In genomic region chr1:91523462-91523861, GRCh38 we compare ENCODE assay signal across 9 cellular contexts. TPM values are rescaled to one million over a fixed set of nuclear protein-coding genes. Genes with fewer than 3 reads are reported as not detected.
A peak's percentile ranks its signal among the peaks of the same experiment; 100 is the strongest.
DNase-seq lines count a peak whose midpoint lies in the region; ATAC-seq and TF ChIP-seq lines count a peak whose summit lies in the region.
"Had no signal": no experiment of that assay in that cellular context is flagged by ENCODE, and none has a peak within 500 bp of the region (broad histone marks: within the 10 kb centered on the region; RNA-seq: fewer than 3 reads in every experiment).

No MANE protein-coding gene starts in this region.

- peaks cover 7% of the 10 kb centered on the region for H3K4me1 ChIP-seq in body of pancreas

- H3K9me3 ChIP-seq in CD4-positive, alpha-beta T cell (ENCODE audit: control insufficient read depth, low read length), result no peaks in the 10 kb centered on the region
- H3K9me3 ChIP-seq in body of pancreas, result no peaks in the 10 kb centered on the region

- POLR2A ChIA-PET in CD4-positive, alpha-beta T cell (lab: Charles Lee), result interaction anchor here (1.1 kb wide), 1 partner anchor 25 kb away, joined by 6 read pairs; no protein-coding TSS in a partner anchor

- H3K27ac ChIP-seq in CD4-positive, alpha-beta T cell (ENCODE audit: low read depth, low read length), result no peak overlapping the region
- H3K27ac ChIP-seq in body of pancreas, result no peak overlapping the region

- ATAC-seq in HG02870 (IDR thresholded peaks at IDR 0.05; ENCODE audit: unreplicated experiment) (peak; percentile 94), body of pancreas (no peak)
- peak; percentile 91 to 94 for ATAC-seq in activated T-cell treated with anti-CD3 and anti-CD28 coated beads, Interleukin-2, amount 50 U/mL, for 4 hours
- ATAC-seq in CD4-positive, alpha-beta T cell (ENCODE audit: poor library complexity), result no peak
- ATAC-seq: Panc1 had no signal

- no peaks in the 10 kb centered on the region for H3K36me3 ChIP-seq in body of pancreas (replicated peaks in 1 of 2; ENCODE audit: insufficient read depth in 1 of 2, low read depth in 2 of 2)

- H3K36me3 Mint-ChIP-seq in activated T-cell treated with anti-CD3 and anti-CD28 coated beads, Interleukin-2, amount 50 U/mL, for 4 hours (ENCODE audit: insufficient read depth), result peaks cover 2% of the 10 kb centered on the region
- no peaks in the 10 kb centered on the region for H3K36me3 Mint-ChIP-seq in CD4-positive, alpha-beta T cell (ENCODE audit: low read depth)
- no peaks in the 10 kb centered on the region for H3K36me3 Mint-ChIP-seq in HFFc6 (ENCODE audit: low read depth)

- TF ChIP-seq CTCF in CD4-positive, alpha-beta T cell (IDR thresholded peaks at IDR 0.05), result no peak
- TF ChIP-seq CTCF in HFFc6 (IDR thresholded peaks at IDR 0.05) (no peak), body of pancreas (IDR thresholded peaks at IDR 0.05) (no peak)

- H3K4me3 Mint-ChIP-seq in activated T-cell treated with anti-CD3 and anti-CD28 coated beads, Interleukin-2, amount 50 U/mL, for 4 hours, result no peak overlapping the region
- H3K4me3 Mint-ChIP-seq in CD4-positive, alpha-beta T cell, result no peak overlapping the region
- no peak overlapping the region for H3K4me3 Mint-ChIP-seq in HFFc6

- H3K4me3 ChIP-seq in body of pancreas, result no peak overlapping the region

- CTCF ChIA-PET in CD4-positive, alpha-beta T cell (lab: Charles Lee), result no interaction called here

- H3K27me3 ChIP-seq in CD4-positive, alpha-beta T cell (ENCODE audit: control insufficient read depth, insufficient read depth, low read length), result no peaks in the 10 kb centered on the region
- no peaks in the 10 kb centered on the region for H3K27me3 ChIP-seq in body of pancreas

- H3K4me1 Mint-ChIP-seq in activated T-cell treated with anti-CD3 and anti-CD28 coated beads, Interleukin-2, amount 50 U/mL, for 4 hours (ENCODE audit: low read depth), result peaks cover 25% of the 10 kb centered on the region
- peaks cover 8% of the 10 kb centered on the region for H3K4me1 Mint-ChIP-seq in CD4-positive, alpha-beta T cell (ENCODE audit: low read depth)
- peaks cover 30% of the 10 kb centered on the region for H3K4me1 Mint-ChIP-seq in HFFc6 (ENCODE audit: low read depth)

- TF ChIP-seq POLR2A in body of pancreas (IDR thresholded peaks at IDR 0.05), result no peak

- intact Hi-C loops in CD4-positive, alpha-beta T cell (cut with DNase I, micrococcal nuclease), result no loop called here
- intact Hi-C loops in body of pancreas (cut with DNase I), result no loop called here

- peak; percentile 67 for DNase-seq in activated effector memory CD4-positive, alpha-beta T cell treated with anti-CD3 and anti-CD28 coated beads, Interleukin-2, amount 50 U/mL, for 16 hours
- no peak for DNase-seq in activated effector memory CD4-positive, alpha-beta T cell treated with Interleukin-2 at 50 U/mL for 16 hours
- DNase-seq in activated T-cell treated with anti-CD3 and anti-CD28 coated beads, Interleukin-2, amount 50 U/mL, for 4 hours, result no peak
- DNase-seq in stimulated activated CD8-positive, alpha-beta memory T cell treated with anti-CD3 and anti-CD28 coated beads, Interleukin-4, amount 100 ng/mL, for 48 hours, result peak; percentile 54
- DNase-seq in CD4-positive, alpha-beta T cell, result no peak
- no peak for DNase-seq in HFFc6
- DNase-seq in body of pancreas, result no peak

- 22 to 24% methylated on average over 1 of the region's 1 CpG for WGBS in body of pancreas, 2 donors

- H3K27me3 Mint-ChIP-seq in activated T-cell treated with anti-CD3 and anti-CD28 coated beads, Interleukin-2, amount 50 U/mL, for 4 hours (ENCODE audit: low read depth), result no peaks in the 10 kb centered on the region
- H3K27me3 Mint-ChIP-seq in CD4-positive, alpha-beta T cell, result no peaks in the 10 kb centered on the region
- H3K27me3 Mint-ChIP-seq in HFFc6 (ENCODE audit: insufficient read depth), result no peaks in the 10 kb centered on the region; the same call in 1 of the 2 replicates

- H3K9me3 Mint-ChIP-seq in activated T-cell treated with anti-CD3 and anti-CD28 coated beads, Interleukin-2, amount 50 U/mL, for 4 hours, result no peaks in the 10 kb centered on the region
- no peaks in the 10 kb centered on the region for H3K9me3 Mint-ChIP-seq in CD4-positive, alpha-beta T cell
- no peaks in the 10 kb centered on the region for H3K9me3 Mint-ChIP-seq in HFFc6

- H3K27ac Mint-ChIP-seq in CD4-positive, alpha-beta T cell, result no peak overlapping the region
- H3K27ac Mint-ChIP-seq in HFFc6, result no peak overlapping the region

RNA-seq across cellular contexts. Expression of gene CDC7, which starts 22.8 kb away (rescaled TPM):
- total RNA-seq in activated T-cell treated with anti-CD3 and anti-CD28 coated beads, Interleukin-2, amount 50 U/mL, for 4 hours, result 10 to 100 TPM; 11.1 to 20.1 (median 16.6) TPM
- total RNA-seq in CD4-positive, alpha-beta T cell, result 1 to 10 TPM; 4.2 to 4.8 TPM
- 1 to 10 TPM; 3.6 to 8.7 (median 7.5) TPM for total RNA-seq in HFFc6 (2021; fragmentation: NEBNext Ultra II Directional; extraction: Animal tissue kit (Norgen Biotek cat#: 25700))
- under 1 TPM; 0.66 to 0.78 TPM for total RNA-seq in body of pancreas

Comparison
In these comparisons a context has a peak if more than half of its experiments do, and no peak if none do; other contexts are left out.
1. DNase-seq: peak in activated effector memory CD4-positive, alpha-beta T cell treated with anti-CD3 and anti-CD28 coated beads, Interleukin-2, amount 50 U/mL, for 16 hours (single experiment) and stimulated activated CD8-positive, alpha-beta memory T cell treated with anti-CD3 and anti-CD28 coated beads, Interleukin-4, amount 100 ng/mL, for 48 hours (single experiment); none in activated effector memory CD4-positive, alpha-beta T cell treated with Interleukin-2 at 50 U/mL for 16 hours (single experiment), activated T-cell treated with anti-CD3 and anti-CD28 coated beads, Interleukin-2, amount 50 U/mL, for 4 hours (single experiment), CD4-positive, alpha-beta T cell (0 of 10), HFFc6 (single experiment) and body of pancreas (0 of 4).
2. ATAC-seq: peak in HG02870 (single experiment) and activated T-cell treated with anti-CD3 and anti-CD28 coated beads, Interleukin-2, amount 50 U/mL, for 4 hours (2 of 2); none in CD4-positive, alpha-beta T cell (single experiment) and body of pancreas (single experiment).